In the genomic region with DNA sequence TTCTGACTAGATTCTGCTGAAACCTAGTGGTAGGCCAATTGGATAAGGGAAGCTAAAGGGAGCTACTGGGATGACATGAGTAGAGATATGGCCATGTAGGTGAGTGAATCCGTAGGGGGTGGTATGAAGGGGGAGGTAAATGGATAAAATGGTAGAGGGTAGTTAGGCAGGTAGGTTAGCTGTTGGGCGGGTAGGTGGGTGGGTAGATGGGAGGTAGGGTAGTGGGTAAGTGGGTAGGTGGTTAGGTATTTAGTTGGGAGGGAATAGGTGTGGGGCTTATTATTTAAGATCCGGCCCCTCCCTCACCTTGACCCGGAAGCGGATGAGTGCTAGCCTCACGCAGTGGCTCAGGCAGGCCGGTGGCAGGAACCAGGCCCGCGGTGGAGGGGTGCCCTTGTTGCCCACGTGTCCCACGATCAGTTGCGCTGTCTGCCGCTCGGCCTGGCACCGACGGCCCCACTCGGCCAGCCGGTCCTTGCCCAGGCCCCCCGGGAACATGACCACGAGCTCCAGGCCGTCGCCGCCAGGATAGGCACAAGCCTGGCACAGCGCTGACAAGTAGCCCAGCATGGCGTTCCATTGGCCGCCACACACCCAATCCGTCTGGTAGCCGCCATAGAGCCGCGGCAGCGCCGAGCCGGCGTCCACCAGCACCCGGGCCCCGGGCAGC, we compare ENCODE assay signal across 8 cellular contexts. TPM values are rescaled to one million over a fixed set of nuclear protein-coding genes. Genes with fewer than 3 reads are reported as not detected.
DNase-seq lines count a peak whose midpoint lies in the region; ATAC-seq and TF ChIP-seq lines count a peak whose summit lies in the region.

No MANE protein-coding gene starts in this region.

- peak overlapping the region; percentile 85 to 97 for H3K27ac ChIP-seq in liver (ENCODE audit: low read depth in 1 of 2, low read length in 2 of 2)

- TF ChIP-seq RAD21 in liver (IDR thresholded peaks at IDR 0.05), result no peak

- peak overlapping the region; percentile 67 for H3K27ac Mint-ChIP-seq in activated CD4-positive, alpha-beta T cell treated with anti-CD3 and anti-CD28 coated beads for 36 hours

- ATAC-seq in HG02885 (IDR thresholded peaks at IDR 0.05; ENCODE audit: poor library complexity, unreplicated experiment), result peak; percentile 66
- ATAC-seq in activated CD4-positive, alpha-beta T cell treated with anti-CD3 and anti-CD28 coated beads for 36 hours, result peak; percentile 70

- no peaks in the 10 kb centered on the region for H3K36me3 ChIP-seq in liver (ENCODE audit: control insufficient read depth in 4 of 4, insufficient read depth in 3 of 4, low read depth in 1 of 4, low read length in 3 of 4)

- no peaks in the 10 kb centered on the region for H3K27me3 Mint-ChIP-seq in activated CD4-positive, alpha-beta T cell treated with anti-CD3 and anti-CD28 coated beads for 36 hours

- H3K4me3 ChIP-seq in choroid plexus epithelial cell (ENCODE audit: low read depth, low read length), result peak overlapping the region; percentile 70
- H3K4me3 ChIP-seq in liver (ENCODE audit: low read depth in 1 of 3, low read length in 3 of 3), result peak overlapping the region; percentile 71 to 90 (median 78)

- intact Hi-C loops in activated CD4-positive, alpha-beta T cell treated with anti-CD3 and anti-CD28 coated beads for 36 hours (cut with DNase I, micrococcal nuclease), result loop anchor here (1.0 to 10.0 kb wide), 7 partner anchors 468 to 1098 kb away; partner anchors contain the start of genes APEX2 (in 1 of the 2), RIBC1 (in 1 of the 2), SMC1A (in 1 of the 2) and TSPYL2 (in 1 of the 2)

- H3K9ac ChIP-seq in liver (ENCODE audit: low read depth in 1 of 2, low read length in 2 of 2), result peak overlapping the region; percentile 25 to 43

- DNase-seq in SIG-M5 treated with dmso at 0.1 percent for 504 hours (lab: John Stamatoyannopoulos, UW; ENCODE audit: unreplicated experiment) (peak; percentile 43), SIG-M5 (lab: John Stamatoyannopoulos, UW) (no peak), NCI-H2196 (lab: John Stamatoyannopoulos, UW; ENCODE audit: unreplicated experiment) (peak; percentile 32), choroid plexus epithelial cell (ENCODE audit: low read depth) (peak; percentile 26)
- peak; percentile 79 for DNase-seq in activated CD4-positive, alpha-beta T cell treated with anti-CD3 and anti-CD28 coated beads for 36 hours
- DNase-seq in stimulated activated CD4-positive, alpha-beta T cell treated with anti-CD3 and anti-CD28 coated beads, Interleukin-4, amount 100 ng/mL, for 24 hours, result peak; percentile 72

- H3K4me3 Mint-ChIP-seq in activated CD4-positive, alpha-beta T cell treated with anti-CD3 and anti-CD28 coated beads for 36 hours, result peak overlapping the region; percentile 81

- H3K9me3 ChIP-seq in liver (ENCODE audit: control insufficient read depth in 4 of 4, low read length in 3 of 4), result no peaks in the 10 kb centered on the region

- H3K36me3 Mint-ChIP-seq in activated CD4-positive, alpha-beta T cell treated with anti-CD3 and anti-CD28 coated beads for 36 hours (ENCODE audit: low read depth), result peaks cover 28% of the 10 kb centered on the region

- under 1% methylated on average over 36 of the region's 36 CpGs for WGBS in liver

- H3K4me1 ChIP-seq in liver (ENCODE audit: control insufficient read depth in 4 of 4, insufficient read depth in 4 of 4, low read length in 3 of 4), result peaks cover 5 to 16% (median 13%) of the 10 kb centered on the region in 4 donors

- no peaks in the 10 kb centered on the region for H3K27me3 ChIP-seq in liver (ENCODE audit: control insufficient read depth in 4 of 4, insufficient read depth in 4 of 4, low read length in 3 of 4)

- no peak for TF ChIP-seq CTCF in choroid plexus epithelial cell (conservative IDR thresholded peaks at IDR 0.05; ENCODE audit: low read depth, low read length)
- TF ChIP-seq CTCF in liver (IDR thresholded peaks at IDR 0.05; ENCODE audit: low read depth, low read length, missing input control), result no peak

- peaks cover 46% of the 10 kb centered on the region for H3K4me1 Mint-ChIP-seq in activated CD4-positive, alpha-beta T cell treated with anti-CD3 and anti-CD28 coated beads for 36 hours

- H3K9me3 Mint-ChIP-seq in activated CD4-positive, alpha-beta T cell treated with anti-CD3 and anti-CD28 coated beads for 36 hours (ENCODE audit: low read depth), result no peaks in the 10 kb centered on the region

- POLR2A ChIA-PET in activated CD4-positive, alpha-beta T cell treated with anti-CD3 and anti-CD28 coated beads for 36 hours (lab: Charles Lee), result interaction anchor here (0.5 to 1.4 kb wide), 2 partner anchors 138 to 469 kb away, joined by 3 to 6 read pairs; partner anchors contain the start of gene PHF8

- CTCF ChIA-PET in activated CD4-positive, alpha-beta T cell treated with anti-CD3 and anti-CD28 coated beads for 36 hours (lab: Charles Lee), result no interaction called here

TF ChIP-seq in liver, 16 proteins besides CTCF, POLR2A, EP300 and RAD21:
- TF ChIP-seq YY1 (IDR thresholded peaks at IDR 0.05), result peak; percentile 15
- TF ChIP-seq GABPA (IDR thresholded peaks at IDR 0.05 in 1 of 2, conservative IDR thresholded peaks at IDR 0.05 in 1 of 2), result peak; percentile 62 to 89
- no peak for TF ChIP-seq FOXA2 (IDR thresholded peaks at IDR 0.05)

RNA-seq across cellular contexts. Expression of gene FAM120C, which starts 0.7 kb away (rescaled TPM):
- total RNA-seq in activated CD4-positive, alpha-beta T cell treated with anti-CD3 and anti-CD28 coated beads for 36 hours, result 1 to 10 TPM; 6.6 to 8.3 TPM
- 1 to 10 TPM; 2.6 to 3.7 TPM for total RNA-seq in liver
- polyA plus RNA-seq in liver, result 1 to 10 TPM; 1.8 to 2.0 TPM
